In genomic region chr5:167573274-167574127, GRCh38 we compare ENCODE assay signal across 8 cellular contexts.
DNase-seq lines count a peak whose midpoint lies in the region; ATAC-seq, FAIRE-seq and TF ChIP-seq lines count a peak whose summit lies in the region.

No MANE protein-coding gene starts in this region.

- H3K27ac ChIP-seq in A549, result no peak overlapping the region
- H3K27ac ChIP-seq in left lung, result no peak overlapping the region
- no peak overlapping the region for H3K27ac ChIP-seq in spleen

- ATAC-seq in A549 (peak in 1 of 2 experiments; percentile 55; a peak in 4 of 6 replicates), left lung (peak; percentile 71), GM21528 (IDR thresholded peaks at IDR 0.05; ENCODE audit: low FRiP score, unreplicated experiment) (no peak), GM18873 (IDR thresholded peaks at IDR 0.05; ENCODE audit: low FRiP score, unreplicated experiment) (no peak)

- peak overlapping the region; percentile 24; the same call in 1 of the 3 replicates for H3K4me3 ChIP-seq in A549
- no peak overlapping the region for H3K4me3 ChIP-seq in left lung
- peak overlapping the region in 2 of 8 donors; percentile 7 to 21 for H3K4me3 ChIP-seq in spleen

- H3K27ac Mint-ChIP-seq in HFFc6, result peak overlapping the region; percentile 2; the same call in 1 of the 2 replicates
- peak overlapping the region; percentile 58 to 96 (median 85) for H3K27ac Mint-ChIP-seq in brain

- peaks cover 27% of the 10 kb centered on the region for H3K27me3 Mint-ChIP-seq in HFFc6 (ENCODE audit: insufficient read depth)
- H3K27me3 Mint-ChIP-seq in brain, result peaks cover 22% of the 10 kb centered on the region

- H3K36me3 Mint-ChIP-seq in HFFc6 (ENCODE audit: low read depth) (no peaks in the 10 kb centered on the region), brain (no peaks in the 10 kb centered on the region)

- no peak for TF ChIP-seq CTCF in A549 (IDR thresholded peaks at IDR 0.05)
- TF ChIP-seq CTCF in HFFc6 (IDR thresholded peaks at IDR 0.05), result no peak
- no peak for TF ChIP-seq CTCF in brain (conservative IDR thresholded peaks at IDR 0.05)
- TF ChIP-seq CTCF in left lung (IDR thresholded peaks at IDR 0.05), result no peak
- TF ChIP-seq CTCF in spleen (IDR thresholded peaks at IDR 0.05 in 8 of 11, conservative IDR thresholded peaks at IDR 0.05 in 3 of 11), result no peak

- no peaks in the 10 kb centered on the region for H3K9me3 ChIP-seq in A549
- H3K9me3 ChIP-seq in left lung, result no peaks in the 10 kb centered on the region
- H3K9me3 ChIP-seq in spleen, result no peaks in the 10 kb centered on the region

- H3K4me2 ChIP-seq in A549, result peak overlapping the region; percentile 49

- TF ChIP-seq RAD21 in A549 (conservative IDR thresholded peaks at IDR 0.05 in 1 of 2, IDR thresholded peaks at IDR 0.05 in 1 of 2), result no peak

- H3K4me1 Mint-ChIP-seq in HFFc6 (ENCODE audit: low read depth) (peaks cover 25% of the 10 kb centered on the region), brain (peaks cover 66% of the 10 kb centered on the region)

- H3K27me3 ChIP-seq in left lung (peaks cover 44 to 81% of the 10 kb centered on the region in 2 donors), spleen (replicated peaks in 1 of 7) (peaks cover 0 to 54% (median 13%) of the 10 kb centered on the region in 7 donors)

- FAIRE-seq in A549 (lab: Jason Lieb, UNC), result no peak

- intact Hi-C loops in left lung (cut with DNase I), result no loop called here
- intact Hi-C loops in spleen (cut with DNase I; ENCODE audit: low total_unique reads), result no loop called here

- no peak for TF ChIP-seq EP300 in A549 (IDR thresholded peaks at IDR 0.05)

- peak overlapping the region; percentile 77 for H3K4me3 Mint-ChIP-seq in HFFc6
- H3K4me3 Mint-ChIP-seq in brain, result peak overlapping the region; percentile 78 to 97 (median 82)

- H3K36me3 ChIP-seq in left lung (no peaks in the 10 kb centered on the region), spleen (no peaks in the 10 kb centered on the region)

- DNase-seq in A549 (ENCODE audit: low read depth in 1 of 2, low spot score in 1 of 2) (no peak), HFFc6 (no peak), left lung (no peak), epidermal melanocyte (ENCODE audit: insufficient read length, low spot score) (no peak), spleen (no peak)

- 0 out of 3 replicates have a peak, but pooled peaks cover 4% of the 10 kb centered on the region for H3K4me1 ChIP-seq in A549
- no peaks in the 10 kb centered on the region for H3K4me1 ChIP-seq in left lung
- H3K4me1 ChIP-seq in spleen, result peaks cover 0 to 12% (median 0%) of the 10 kb centered on the region in 6 donors

- no peak for TF ChIP-seq POLR2A in A549 (IDR thresholded peaks at IDR 0.05; ENCODE audit: low read length)
- TF ChIP-seq POLR2A in spleen (IDR thresholded peaks at IDR 0.05), result no peak

- WGBS in A549 (ENCODE audit: missing lambda C conversion rate), result 9% methylated on average over 25 of the region's 25 CpGs
- WGBS in spleen, 5 donors, result 5 to 7% (median 6%) methylated on average over 25 of the region's 25 CpGs

- no peaks in the 10 kb centered on the region for H3K9me3 Mint-ChIP-seq in HFFc6
- H3K9me3 Mint-ChIP-seq in brain, result peaks cover 0 to 3% (median 0%) of the 10 kb centered on the region in 5 experiments

- CTCF ChIA-PET in A549 (lab: Yijun Ruan, JAX), result interaction anchor here (1.3 to 1.4 kb wide), 2 partner anchors 9 to 474 kb away, joined by 4 read pairs; no protein-coding TSS in a partner anchor

- POLR2A ChIA-PET in A549 (lab: Yijun Ruan, JAX), result interaction anchor here (0.7 kb wide), 1 partner anchor 22 kb away, joined by 4 read pairs; no protein-coding TSS in a partner anchor

TF ChIP-seq in A549, 52 proteins besides CTCF, POLR2A, EP300 and RAD21:
- TF ChIP-seq ESRRA (IDR thresholded peaks at IDR 0.05; ENCODE audit: borderline replicate concordance, low read length) (no peak), CBX8 (IDR thresholded peaks at IDR 0.05) (no peak), HMGXB4 (CRISPR knock-in tag; IDR thresholded peaks at IDR 0.05; ENCODE audit: borderline replicate concordance) (no peak), POLR2AphosphoS2 (conservative IDR thresholded peaks at IDR 0.05; ENCODE audit: low read length) (no peak), ZSCAN20 (CRISPR knock-in tag; IDR thresholded peaks at IDR 0.05) (no peak), HOXB13 (CRISPR knock-in tag; IDR thresholded peaks at IDR 0.05; ENCODE audit: low read depth) (no peak), PBX3 (IDR thresholded peaks at IDR 0.05) (no peak), PHF8 (IDR thresholded peaks at IDR 0.05; ENCODE audit: borderline replicate concordance, low read depth) (no peak), HOXB5 (CRISPR knock-in tag; IDR thresholded peaks at IDR 0.05) (no peak), ZNF302 (CRISPR knock-in tag; IDR thresholded peaks at IDR 0.05) (no peak), FOSL2 (IDR thresholded peaks at IDR 0.05) (no peak), FOSL2 (CRISPR knock-in tag; IDR thresholded peaks at IDR 0.05) (no peak), RNF2 (IDR thresholded peaks at IDR 0.05; ENCODE audit: borderline replicate concordance, low read depth) (no peak), EHF (CRISPR knock-in tag; IDR thresholded peaks at IDR 0.05) (no peak), RCOR1 (IDR thresholded peaks at IDR 0.05; ENCODE audit: low read depth, low read length) (no peak)
TF ChIP-seq in A549: peak in this region for 0.
